17 cellular contexts compared by ENCODE assay signal in the genomic region with DNA sequence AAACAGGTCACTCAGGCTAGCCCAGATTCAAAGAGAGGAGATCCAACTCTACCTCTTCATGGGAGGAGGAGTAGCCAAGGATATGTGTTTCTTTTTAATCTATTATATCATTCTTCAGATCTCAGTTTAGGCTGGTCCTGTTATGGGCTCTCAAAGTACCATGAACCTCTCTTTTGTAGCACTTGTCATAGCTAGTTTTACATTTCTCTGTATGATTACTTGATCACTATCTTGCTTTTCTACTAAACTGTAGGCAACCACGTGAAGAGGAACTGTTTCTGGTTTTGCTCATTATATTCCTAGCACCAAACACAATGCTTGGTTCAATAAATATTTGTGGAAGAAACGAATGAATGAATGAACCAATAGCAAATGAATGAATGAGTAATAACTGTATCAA. TPM values are rescaled to one million over a fixed set of nuclear protein-coding genes. Genes with fewer than 3 reads are reported as not detected.
A peak's percentile ranks its signal among the peaks of the same experiment; 100 is the strongest.
DNase-seq lines count a peak whose midpoint lies in the region; ATAC-seq and TF ChIP-seq lines count a peak whose summit lies in the region.
"Had no signal": no experiment of that assay in that cellular context is flagged by ENCODE, and none has a peak within 500 bp of the region (broad histone marks: within the 10 kb centered on the region; RNA-seq: fewer than 3 reads in every experiment).

No MANE protein-coding gene starts in this region.

- H3K4me3 ChIP-seq in gastroesophageal sphincter, result no peak overlapping the region
- H3K4me3 ChIP-seq: BLaER1 had no signal

- CTCF ChIA-PET in activated CD8-positive, alpha-beta memory T cell treated with anti-CD3 and anti-CD28 coated beads, Interleukin-2, amount 10 ng/mL, durations not matched to agents 7 days and 5 days (lab: Charles Lee), result interaction anchor here (1.0 to 2.1 kb wide), 2 partner anchors 8 to 10 kb away, joined by 4 to 5 read pairs; no protein-coding TSS in a partner anchor
- CTCF ChIA-PET in activated CD8-positive, alpha-beta T cell treated with anti-CD3 and anti-CD28 coated beads, Interleukin-2, amount 10 ng/mL, durations not matched to agents 7 days and 5 days (lab: Charles Lee), result interaction anchor here (2.4 kb wide), 1 partner anchor 9 kb away, joined by 11 read pairs; no protein-coding TSS in a partner anchor

- no peaks in the 10 kb centered on the region for H3K27me3 ChIP-seq in gastroesophageal sphincter
- H3K27me3 ChIP-seq: BLaER1 had no signal

- POLR2A ChIA-PET in activated CD8-positive, alpha-beta T cell treated with anti-CD3 and anti-CD28 coated beads, Interleukin-2, amount 10 ng/mL, durations not matched to agents 7 days and 5 days (lab: Charles Lee), result no interaction called here

- peaks cover 84% of the 10 kb centered on the region for H3K4me1 Mint-ChIP-seq in activated CD8-positive, alpha-beta memory T cell treated with anti-CD3 and anti-CD28 coated beads, Interleukin-2, amount 10 ng/mL, durations not matched to agents 7 days and 5 days
- H3K4me1 Mint-ChIP-seq in activated T-helper 17 cell treated with anti-CD3 and anti-CD28 coated beads, Interleukin-2, amount 50 U/mL, for 72 hours, result no peaks in the 10 kb centered on the region
- peaks cover 55% of the 10 kb centered on the region for H3K4me1 Mint-ChIP-seq in stimulated activated effector memory CD8-positive, alpha-beta T cell treated with anti-CD3 and anti-CD28 coated beads, Interleukin-12 subunit alpha, Interleukin-12 subunit beta, amount 100 ng/mL, for 72 hours
- peaks cover 20% of the 10 kb centered on the region for H3K4me1 Mint-ChIP-seq in activated CD8-positive, alpha-beta T cell treated with anti-CD3 and anti-CD28 coated beads, Interleukin-2, amount 10 ng/mL, durations not matched to agents 7 days and 5 days (ENCODE audit: low read depth)

- no peak for TF ChIP-seq CTCF in gastroesophageal sphincter (IDR thresholded peaks at IDR 0.05)

- WGBS in gastroesophageal sphincter (ENCODE audit: low coverage in 1 of 2), 2 donors, result 43 to 64% methylated on average over 2 of the region's 2 CpGs

- no peak for TF ChIP-seq EP300 in gastroesophageal sphincter (IDR thresholded peaks at IDR 0.05)

- H3K27ac ChIP-seq in gastroesophageal sphincter, result no peak overlapping the region
- H3K27ac ChIP-seq: BLaER1 had no signal

- no peaks in the 10 kb centered on the region for H3K9me3 Mint-ChIP-seq in activated CD8-positive, alpha-beta memory T cell treated with anti-CD3 and anti-CD28 coated beads, Interleukin-2, amount 10 ng/mL, durations not matched to agents 7 days and 5 days (ENCODE audit: low read depth)
- no peaks in the 10 kb centered on the region for H3K9me3 Mint-ChIP-seq in activated T-helper 17 cell treated with anti-CD3 and anti-CD28 coated beads, Interleukin-2, amount 50 U/mL, for 72 hours
- no peaks in the 10 kb centered on the region for H3K9me3 Mint-ChIP-seq in stimulated activated effector memory CD8-positive, alpha-beta T cell treated with anti-CD3 and anti-CD28 coated beads, Interleukin-12 subunit alpha, Interleukin-12 subunit beta, amount 100 ng/mL, for 72 hours
- H3K9me3 Mint-ChIP-seq in activated CD8-positive, alpha-beta T cell treated with anti-CD3 and anti-CD28 coated beads, Interleukin-2, amount 10 ng/mL, durations not matched to agents 7 days and 5 days (ENCODE audit: insufficient read depth), result no peaks in the 10 kb centered on the region
- H3K9me3 Mint-ChIP-seq: CD8-positive, alpha-beta T cell; H9 had no signal

- ATAC-seq in activated CD8-positive, alpha-beta memory T cell treated with anti-CD3 and anti-CD28 coated beads, Interleukin-2, amount 10 ng/mL, durations not matched to agents 7 days and 5 days, result peak; percentile 38
- peak; percentile 42 for ATAC-seq in activated T-helper 17 cell treated with anti-CD3 and anti-CD28 coated beads, Interleukin-2, amount 50 U/mL, for 72 hours (replicated peaks)
- peak; percentile 46 for ATAC-seq in stimulated activated effector memory CD8-positive, alpha-beta T cell treated with anti-CD3 and anti-CD28 coated beads, Interleukin-12 subunit alpha, Interleukin-12 subunit beta, amount 100 ng/mL, for 72 hours
- ATAC-seq in activated CD8-positive, alpha-beta T cell treated with anti-CD3 and anti-CD28 coated beads, Interleukin-2, amount 10 ng/mL, durations not matched to agents 7 days and 5 days, result no peak
- no peak for ATAC-seq in gastroesophageal sphincter
- ATAC-seq: CD8-positive, alpha-beta T cell; HepG2 had no signal

- TF ChIP-seq POLR2A in gastroesophageal sphincter (IDR thresholded peaks at IDR 0.05), result no peak

- no peaks in the 10 kb centered on the region for H3K27me3 Mint-ChIP-seq in activated CD8-positive, alpha-beta memory T cell treated with anti-CD3 and anti-CD28 coated beads, Interleukin-2, amount 10 ng/mL, durations not matched to agents 7 days and 5 days
- peaks cover 4% of the 10 kb centered on the region for H3K27me3 Mint-ChIP-seq in activated T-helper 17 cell treated with anti-CD3 and anti-CD28 coated beads, Interleukin-2, amount 50 U/mL, for 72 hours
- H3K27me3 Mint-ChIP-seq in activated CD8-positive, alpha-beta T cell treated with anti-CD3 and anti-CD28 coated beads, Interleukin-2, amount 10 ng/mL, durations not matched to agents 7 days and 5 days (ENCODE audit: low read depth), result peaks cover 3% of the 10 kb centered on the region

- H3K27ac Mint-ChIP-seq in activated CD8-positive, alpha-beta memory T cell treated with anti-CD3 and anti-CD28 coated beads, Interleukin-2, amount 10 ng/mL, durations not matched to agents 7 days and 5 days, result peak overlapping the region; percentile 76
- H3K27ac Mint-ChIP-seq in activated T-helper 17 cell treated with anti-CD3 and anti-CD28 coated beads, Interleukin-2, amount 50 U/mL, for 72 hours, result no peak overlapping the region
- no peak overlapping the region for H3K27ac Mint-ChIP-seq in stimulated activated effector memory CD8-positive, alpha-beta T cell treated with anti-CD3 and anti-CD28 coated beads, Interleukin-12 subunit alpha, Interleukin-12 subunit beta, amount 100 ng/mL, for 72 hours
- no peak overlapping the region for H3K27ac Mint-ChIP-seq in activated CD8-positive, alpha-beta T cell treated with anti-CD3 and anti-CD28 coated beads, Interleukin-2, amount 10 ng/mL, durations not matched to agents 7 days and 5 days
- H3K27ac Mint-ChIP-seq: CD8-positive, alpha-beta T cell; H9 had no signal

- H3K4me1 ChIP-seq in gastroesophageal sphincter, result no peaks in the 10 kb centered on the region

- no peaks in the 10 kb centered on the region for H3K36me3 ChIP-seq in gastroesophageal sphincter
- H3K36me3 ChIP-seq: BLaER1 had no signal

- peak overlapping the region; percentile 2 for H3K4me3 Mint-ChIP-seq in activated CD8-positive, alpha-beta memory T cell treated with anti-CD3 and anti-CD28 coated beads, Interleukin-2, amount 10 ng/mL, durations not matched to agents 7 days and 5 days
- H3K4me3 Mint-ChIP-seq in activated T-helper 17 cell treated with anti-CD3 and anti-CD28 coated beads, Interleukin-2, amount 50 U/mL, for 72 hours, result no peak overlapping the region
- H3K4me3 Mint-ChIP-seq in stimulated activated effector memory CD8-positive, alpha-beta T cell treated with anti-CD3 and anti-CD28 coated beads, Interleukin-12 subunit alpha, Interleukin-12 subunit beta, amount 100 ng/mL, for 72 hours, result no peak overlapping the region
- no peak overlapping the region for H3K4me3 Mint-ChIP-seq in activated CD8-positive, alpha-beta T cell treated with anti-CD3 and anti-CD28 coated beads, Interleukin-2, amount 10 ng/mL, durations not matched to agents 7 days and 5 days
- H3K4me3 Mint-ChIP-seq: CD8-positive, alpha-beta T cell; H9 had no signal

- H3K36me3 Mint-ChIP-seq in activated CD8-positive, alpha-beta memory T cell treated with anti-CD3 and anti-CD28 coated beads, Interleukin-2, amount 10 ng/mL, durations not matched to agents 7 days and 5 days, result peaks cover 51% of the 10 kb centered on the region
- no peaks in the 10 kb centered on the region for H3K36me3 Mint-ChIP-seq in activated T-helper 17 cell treated with anti-CD3 and anti-CD28 coated beads, Interleukin-2, amount 50 U/mL, for 72 hours (ENCODE audit: low read depth)
- H3K36me3 Mint-ChIP-seq in stimulated activated effector memory CD8-positive, alpha-beta T cell treated with anti-CD3 and anti-CD28 coated beads, Interleukin-12 subunit alpha, Interleukin-12 subunit beta, amount 100 ng/mL, for 72 hours, result peaks cover 6% of the 10 kb centered on the region
- no peaks in the 10 kb centered on the region for H3K36me3 Mint-ChIP-seq in activated CD8-positive, alpha-beta T cell treated with anti-CD3 and anti-CD28 coated beads, Interleukin-2, amount 10 ng/mL, durations not matched to agents 7 days and 5 days (ENCODE audit: low read depth)
- H3K36me3 Mint-ChIP-seq: CD8-positive, alpha-beta T cell had no signal

- no peak for DNase-seq in activated CD8-positive, alpha-beta memory T cell treated with anti-CD3 and anti-CD28 coated beads, Interleukin-2, amount 10 ng/mL, durations not matched to agents 7 days and 5 days
- DNase-seq in activated CD8-positive, alpha-beta memory T cell treated with anti-CD3 and anti-CD28 coated beads for 24 hours, result no peak
- DNase-seq in OCI-M1 (lab: John Stamatoyannopoulos, UW) (peak; percentile 22), NCI-H187 (lab: John Stamatoyannopoulos, UW) (no peak)
- DNase-seq in stimulated activated effector memory CD8-positive, alpha-beta T cell treated with anti-CD3 and anti-CD28 coated beads, Interleukin-12 subunit alpha, Interleukin-12 subunit beta, amount 100 ng/mL, for 72 hours (ENCODE audit: low spot score in 2 of 2), result no peak
- DNase-seq in activated CD8-positive, alpha-beta T cell treated with anti-CD3 and anti-CD28 coated beads, Interleukin-2, amount 10 ng/mL, durations not matched to agents 7 days and 5 days, result no peak
- DNase-seq: 8988T; Calu3; CD8-positive, alpha-beta T cell; DMS79 treated with DMSO at 0.1 percent for 48 hours; GF-D8; H9 had no signal

- H3K9me3 ChIP-seq in gastroesophageal sphincter, result no peaks in the 10 kb centered on the region

RNA-seq across cellular contexts. Expression of gene CD86, which starts 29.6 kb away (rescaled TPM):
- 10 to 100 TPM; 23.4 to 25.3 TPM for total RNA-seq in activated CD8-positive, alpha-beta memory T cell treated with anti-CD3 and anti-CD28 coated beads, Interleukin-2, amount 10 ng/mL, durations not matched to agents 7 days and 5 days
- 1 to 10 TPM; 1.8 to 4.4 TPM for total RNA-seq in activated T-helper 17 cell treated with anti-CD3 and anti-CD28 coated beads, Interleukin-2, amount 50 U/mL, for 72 hours
- total RNA-seq in activated CD8-positive, alpha-beta T cell treated with anti-CD3 and anti-CD28 coated beads, Interleukin-2, amount 10 ng/mL, durations not matched to agents 7 days and 5 days, result 1 to 10 TPM in 1 of 2 experiments, under 1 TPM in 1; 0.95 to 1.5 TPM
- total RNA-seq in gastroesophageal sphincter, result 1 to 10 TPM; 1.4 to 6.6 (median 3.2) TPM
- total RNA-seq: A673; Calu3; CD8-positive, alpha-beta T cell; H9; HepG2 had no signal

Comparison
In these comparisons a context has a peak if more than half of its experiments do, and no peak if none do; other contexts are left out.
1. ATAC-seq: peak in activated CD8-positive, alpha-beta memory T cell treated with anti-CD3 and anti-CD28 coated beads, Interleukin-2, amount 10 ng/mL, durations not matched to agents 7 days and 5 days (single experiment), activated T-helper 17 cell treated with anti-CD3 and anti-CD28 coated beads, Interleukin-2, amount 50 U/mL, for 72 hours (single experiment) and stimulated activated effector memory CD8-positive, alpha-beta T cell treated with anti-CD3 and anti-CD28 coated beads, Interleukin-12 subunit alpha, Interleukin-12 subunit beta, amount 100 ng/mL, for 72 hours (single experiment); none in activated CD8-positive, alpha-beta T cell treated with anti-CD3 and anti-CD28 coated beads, Interleukin-2, amount 10 ng/mL, durations not matched to agents 7 days and 5 days (single experiment) and gastroesophageal sphincter (single experiment).